In the genomic region with DNA sequence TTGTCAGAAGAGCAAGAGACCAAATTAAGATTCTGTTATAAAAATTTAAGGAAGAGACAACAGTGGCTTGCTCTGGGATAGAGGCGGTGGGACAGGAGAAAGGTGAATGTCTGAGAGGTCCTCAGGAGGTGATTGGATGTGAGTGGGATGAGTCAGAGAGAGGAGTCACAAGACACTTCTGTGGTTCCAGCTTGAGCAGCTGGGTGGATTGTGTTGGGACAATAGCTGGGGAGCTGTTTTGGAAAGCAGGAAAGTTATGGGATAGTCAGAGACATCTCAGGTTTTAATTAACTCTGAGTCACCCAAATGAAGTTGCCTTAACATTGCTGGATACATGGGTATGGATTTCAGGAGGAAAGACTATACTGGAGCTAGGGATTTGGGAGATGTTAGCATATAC, we compare ENCODE assay signal across 15 cellular contexts.
DNase-seq lines count a peak whose midpoint lies in the region; ATAC-seq and TF ChIP-seq lines count a peak whose summit lies in the region.
"Had no signal": no experiment of that assay in that cellular context is flagged by ENCODE, and none has a peak within 500 bp of the region (broad histone marks: within the 10 kb centered on the region; RNA-seq: fewer than 3 reads in every experiment).

No MANE protein-coding gene starts in this region.

- POLR2A ChIA-PET in CD4-positive, alpha-beta memory T cell (lab: Charles Lee; ENCODE audit: partially characterized antibody): interaction anchor here (1.0 to 13.3 kb wide), 5 partner anchors 9 to 218 kb away, joined by 3 to 164 read pairs (median 54); a partner anchor contains a TSS

- no peak overlapping the region for H3K4me3 ChIP-seq in CD4-positive, alpha-beta memory T cell (ENCODE audit: low read length in 2 of 2)
- H3K4me3 ChIP-seq in brain microvascular endothelial cell (ENCODE audit: low read depth, low read length): no peak overlapping the region
- H3K4me3 ChIP-seq in gastroesophageal sphincter: no peak overlapping the region

- no peaks in the 10 kb centered on the region for H3K27me3 ChIP-seq in CD4-positive, alpha-beta memory T cell (ENCODE audit: insufficient read depth, low read length)
- no peaks in the 10 kb centered on the region for H3K27me3 ChIP-seq in brain microvascular endothelial cell (replicated peaks)
- H3K27me3 ChIP-seq in gastroesophageal sphincter: no peaks in the 10 kb centered on the region

- intact Hi-C loops in CD4-positive, alpha-beta memory T cell (cut with micrococcal nuclease): loop anchor here (5.0 kb wide), 1 partner anchor 59 kb away; no protein-coding TSS in a partner anchor

- no peak for DNase-seq in CD4-positive, alpha-beta memory T cell
- DNase-seq in HFFc6 (peak; percentile 44), brain microvascular endothelial cell (peak; percentile 27), kidney tubule cell (ENCODE audit: low spot score) (peak; percentile 64), endothelial cell (ENCODE audit: low spot score) (no peak), SW 1271 (lab: John Stamatoyannopoulos, UW) (no peak)
- DNase-seq: activated CD4-positive, CD25-positive, alpha-beta regulatory T cell; Calu3; head of caudate nucleus; KG1; NCI-H2171; stimulated activated CD4-positive, alpha-beta T cell treated with anti-CD3 and anti-CD28 coated beads, Interleukin-4, amount 100 ng/mL, for 4 hours had no signal

- H3K36me3 ChIP-seq in CD4-positive, alpha-beta memory T cell (ENCODE audit: insufficient read depth, low read length): no peaks in the 10 kb centered on the region
- H3K36me3 ChIP-seq in brain microvascular endothelial cell (replicated peaks) (no peaks in the 10 kb centered on the region), gastroesophageal sphincter (no peaks in the 10 kb centered on the region)

- no peak for TF ChIP-seq EP300 in gastroesophageal sphincter (IDR thresholded peaks at IDR 0.05)

- in situ Hi-C loops in brain microvascular endothelial cell (cut with HindIII; ENCODE audit: low pct_ligation_motif_present, low sequenced_read_pairs): no loop called here

- CTCF ChIA-PET in CD4-positive, alpha-beta memory T cell (lab: Charles Lee; ENCODE audit: partially characterized antibody): interaction anchor here (1.3 to 7.5 kb wide), 3 partner anchors 10 to 218 kb away, joined by 3 to 52 read pairs (median 31); a partner anchor contains a TSS

- peaks cover 0 to 2% of the 10 kb centered on the region in 2 donors for H3K36me3 Mint-ChIP-seq in CD4-positive, alpha-beta memory T cell
- H3K36me3 Mint-ChIP-seq in HFFc6 (ENCODE audit: low read depth) (no peaks in the 10 kb centered on the region), endothelial cell (ENCODE audit: low read depth, unreplicated experiment) (no peaks in the 10 kb centered on the region)

- TF ChIP-seq CTCF in HFFc6 (IDR thresholded peaks at IDR 0.05): no peak
- TF ChIP-seq CTCF in brain microvascular endothelial cell (IDR thresholded peaks at IDR 0.05; ENCODE audit: low read depth, low read length, missing control alignments): no peak
- no peak for TF ChIP-seq CTCF in gastroesophageal sphincter (IDR thresholded peaks at IDR 0.05)
- TF ChIP-seq CTCF in endothelial cell (IDR thresholded peaks at IDR 0.05; ENCODE audit: unreplicated experiment): no peak

- H3K9me3 ChIP-seq in CD4-positive, alpha-beta memory T cell (ENCODE audit: control insufficient read depth in 1 of 2, low read length in 2 of 2): no peaks in the 10 kb centered on the region
- H3K9me3 ChIP-seq in gastroesophageal sphincter: no peaks in the 10 kb centered on the region

- H3K27me3 Mint-ChIP-seq in CD4-positive, alpha-beta memory T cell: no peaks in the 10 kb centered on the region
- no peaks in the 10 kb centered on the region; the same call in none of the 2 replicates for H3K27me3 Mint-ChIP-seq in HFFc6 (ENCODE audit: insufficient read depth)
- H3K27me3 Mint-ChIP-seq in endothelial cell (ENCODE audit: unreplicated experiment): peaks cover 2% of the 10 kb centered on the region
- H3K27me3 Mint-ChIP-seq: progenitor cell of endocrine pancreas had no signal

- peak overlapping the region; percentile 85 to 96 (median 93) for H3K27ac Mint-ChIP-seq in CD4-positive, alpha-beta memory T cell
- no peak overlapping the region for H3K27ac Mint-ChIP-seq in HFFc6
- H3K27ac Mint-ChIP-seq in endothelial cell (ENCODE audit: unreplicated experiment): no peak overlapping the region
- H3K27ac Mint-ChIP-seq: progenitor cell of endocrine pancreas had no signal

- no peak for ATAC-seq in gastroesophageal sphincter
- ATAC-seq in HG03442 (IDR thresholded peaks at IDR 0.05; ENCODE audit: unreplicated experiment): no peak

- H3K27ac ChIP-seq in CD4-positive, alpha-beta memory T cell (ENCODE audit: low read depth, low read length): no peak overlapping the region
- no peak overlapping the region for H3K27ac ChIP-seq in brain microvascular endothelial cell
- H3K27ac ChIP-seq in gastroesophageal sphincter: no peak overlapping the region

- peak overlapping the region in 7 of 8 donors; percentile 2 to 91 (median 86) for H3K4me3 Mint-ChIP-seq in CD4-positive, alpha-beta memory T cell
- H3K4me3 Mint-ChIP-seq in HFFc6 (no peak overlapping the region), endothelial cell (ENCODE audit: unreplicated experiment) (no peak overlapping the region)

- peaks cover 90% of the 10 kb centered on the region for H3K4me1 ChIP-seq in CD4-positive, alpha-beta memory T cell (ENCODE audit: insufficient read depth, low read length)
- H3K4me1 ChIP-seq in gastroesophageal sphincter: no peaks in the 10 kb centered on the region

- H3K4me1 Mint-ChIP-seq in CD4-positive, alpha-beta memory T cell: peaks cover 77 to 93% (median 86%) of the 10 kb centered on the region in 4 donors
- H3K4me1 Mint-ChIP-seq in HFFc6 (ENCODE audit: low read depth) (peaks cover 53% of the 10 kb centered on the region), endothelial cell (ENCODE audit: unreplicated experiment) (peaks cover 8% of the 10 kb centered on the region)

- 95 to 100% methylated on average over 1 of the region's 1 CpG for WGBS in gastroesophageal sphincter (ENCODE audit: low coverage in 1 of 2), 2 donors

- no peak for TF ChIP-seq POLR2A in gastroesophageal sphincter (IDR thresholded peaks at IDR 0.05)

- H3K9me3 Mint-ChIP-seq in CD4-positive, alpha-beta memory T cell: peaks cover 0 to 5% (median 0%) of the 10 kb centered on the region in 8 donors
- no peaks in the 10 kb centered on the region for H3K9me3 Mint-ChIP-seq in HFFc6
- H3K9me3 Mint-ChIP-seq in endothelial cell (ENCODE audit: unreplicated experiment): no peaks in the 10 kb centered on the region

Comparison
In these comparisons a context has a peak if more than half of its experiments do, and no peak if none do; other contexts are left out.
1. DNase-seq: peak in HFFc6 (single experiment), brain microvascular endothelial cell (single experiment) and kidney tubule cell (single experiment); none in CD4-positive, alpha-beta memory T cell (0 of 5), endothelial cell (single experiment) and SW 1271 (0 of 2).
2. H3K27ac Mint-ChIP-seq: peak in CD4-positive, alpha-beta memory T cell (7 of 7); none in HFFc6 (single experiment) and endothelial cell (single experiment).
3. H3K4me3 Mint-ChIP-seq: peak in CD4-positive, alpha-beta memory T cell (7 of 8); none in HFFc6 (single experiment) and endothelial cell (single experiment).